ENCODE assay signal across 17 cellular contexts in the genomic region with DNA sequence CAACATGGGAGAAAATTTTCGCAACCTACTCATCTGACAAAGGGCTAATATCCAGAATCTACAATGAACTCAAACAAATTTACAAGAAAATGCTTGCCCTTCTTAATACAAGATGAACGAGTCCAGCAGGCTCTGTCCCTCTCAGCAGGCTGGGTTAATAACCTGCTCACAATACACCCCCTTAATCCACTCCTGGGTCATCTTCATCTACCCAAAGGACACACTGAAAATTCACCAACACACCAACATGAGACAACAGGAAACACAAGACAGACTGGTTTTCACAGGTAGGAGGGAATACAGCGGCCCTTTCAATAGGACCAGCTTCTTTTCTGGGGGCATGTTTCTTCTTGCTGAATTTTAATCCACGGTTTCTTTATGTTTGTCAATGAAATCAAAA. TPM values are rescaled to one million over a fixed set of nuclear protein-coding genes. Genes with fewer than 3 reads are reported as not detected.
DNase-seq lines count a peak whose midpoint lies in the region; ATAC-seq and TF ChIP-seq lines count a peak whose summit lies in the region.
"Had no signal": no experiment of that assay in that cellular context is flagged by ENCODE, and none has a peak within 500 bp of the region (broad histone marks: within the 10 kb centered on the region; RNA-seq: fewer than 3 reads in every experiment).

No MANE protein-coding gene starts in this region.

- no peak for TF ChIP-seq POLR2A in suprapubic skin (IDR thresholded peaks at IDR 0.05)

- TF ChIP-seq CTCF in suprapubic skin (IDR thresholded peaks at IDR 0.05): no peak

- H3K4me1 ChIP-seq in esophagus (ENCODE audit: control insufficient read depth in 2 of 2, insufficient read depth in 2 of 2, low read length in 1 of 2): peaks cover 0 to 3% of the 10 kb centered on the region in 2 donors
- H3K4me1 ChIP-seq in suprapubic skin: peaks cover 9% of the 10 kb centered on the region
- H3K4me1 ChIP-seq: SJCRH30 had no signal

- H3K9me3 ChIP-seq in esophagus (ENCODE audit: control insufficient read depth in 2 of 2, insufficient read depth in 1 of 2, low read depth in 1 of 2, low read length in 1 of 2) (no peaks in the 10 kb centered on the region), suprapubic skin (no peaks in the 10 kb centered on the region)
- H3K9me3 ChIP-seq: SJCRH30 had no signal

- WGBS in esophagus, 2 donors: 49 to 68% methylated on average over 4 of the region's 4 CpGs
- WGBS in suprapubic skin: 48% methylated on average over 4 of the region's 4 CpGs

- no peak overlapping the region for H3K4me3 ChIP-seq in esophagus (ENCODE audit: low read depth in 1 of 2, low read length in 2 of 2)
- no peak overlapping the region for H3K4me3 ChIP-seq in suprapubic skin
- H3K4me3 ChIP-seq: SJCRH30 had no signal

- DNase-seq in HPDE6-E6E7 (ENCODE audit: extremely low spot score): peak; percentile 22
- DNase-seq in NCI-H510A (lab: John Stamatoyannopoulos, UW): peak; percentile 21
- no peak for DNase-seq in suprapubic skin (ENCODE audit: low spot score in 2 of 2)
- no peak for DNase-seq in DMS 273 treated with DMSO at 0.1 percent for 48 hours (lab: John Stamatoyannopoulos, UW)
- DNase-seq: ACHN; C1 segment of cervical spinal cord; CD8-positive, alpha-beta memory T cell; HFFc6; Kasumi-1; NCI-H146; NCI-H446 treated with DMSO at 0.1 percent for 48 hours; PC-3; RPMI8226; SJCRH30 had no signal

- H3K27me3 ChIP-seq in esophagus (ENCODE audit: control insufficient read depth in 1 of 2, insufficient read depth in 2 of 2, low read length in 2 of 2) (no peaks in the 10 kb centered on the region), suprapubic skin (no peaks in the 10 kb centered on the region)
- H3K27me3 ChIP-seq: SJCRH30 had no signal

- ATAC-seq in GM18520 (IDR thresholded peaks at IDR 0.05; ENCODE audit: unreplicated experiment) (no peak), HG02610 (IDR thresholded peaks at IDR 0.05; ENCODE audit: unreplicated experiment) (no peak)
- ATAC-seq: PC-3 had no signal

- no peaks in the 10 kb centered on the region for H3K36me3 ChIP-seq in esophagus (ENCODE audit: control insufficient read depth in 2 of 2, insufficient read depth in 2 of 2, low read length in 1 of 2)
- H3K36me3 ChIP-seq in suprapubic skin: no peaks in the 10 kb centered on the region
- H3K36me3 ChIP-seq: SJCRH30 had no signal

- peak overlapping the region; percentile 75 to 85 for H3K27ac ChIP-seq in esophagus (ENCODE audit: low read depth in 2 of 2, low read length in 1 of 2)
- H3K27ac ChIP-seq in suprapubic skin: peak overlapping the region; percentile 51
- H3K27ac ChIP-seq: SJCRH30 had no signal

- TF ChIP-seq EP300 in suprapubic skin (IDR thresholded peaks at IDR 0.05): no peak

RNA-seq across cellular contexts. Expression of gene SUSD4, which starts 44.6 kb away (rescaled TPM):
- polyA plus RNA-seq in esophagus: 10 to 100 TPM; 39.5 to 50.5 TPM
- 10 to 100 TPM in 1 of 4 donors, 1 to 10 TPM in 3; 3.3 to 11.3 (median 6.7) TPM for total RNA-seq in suprapubic skin

Comparison
In these comparisons a context has a peak if more than half of its experiments do, and no peak if none do; other contexts are left out.
1. DNase-seq: peak in HPDE6-E6E7 (single experiment) and NCI-H510A (single experiment); none in suprapubic skin (0 of 2) and DMS 273 treated with DMSO at 0.1 percent for 48 hours (single experiment).